ENCODE assay signal across 1 cellular context in genomic region chr2:15543541-15543940, GRCh38.
TF ChIP-seq lines count a peak whose summit lies in the region.

No MANE protein-coding gene starts in this region.

TF ChIP-seq in K562, 482 proteins besides CTCF, POLR2A, EP300 and RAD21:
- TF ChIP-seq MED1 (CRISPR knock-in tag; IDR thresholded peaks at IDR 0.05; ENCODE audit: borderline replicate concordance), result no peak
- TF ChIP-seq ZNF518B (CRISPR knock-in tag; IDR thresholded peaks at IDR 0.05), result no peak
- no peak for TF ChIP-seq HOXB6 (CRISPR knock-in tag; IDR thresholded peaks at IDR 0.05; ENCODE audit: borderline replicate concordance)
- peak; percentile 24; the same call in 1 of the 2 replicates for TF ChIP-seq CBFA2T3 (IDR thresholded peaks at IDR 0.05)
- TF ChIP-seq MYNN (IDR thresholded peaks at IDR 0.05), result no peak
- TF ChIP-seq MYNN (CRISPR knock-in tag; IDR thresholded peaks at IDR 0.05), result no peak
- no peak for TF ChIP-seq PHB (CRISPR knock-in tag; IDR thresholded peaks at IDR 0.05)
- TF ChIP-seq, protein P1, sequence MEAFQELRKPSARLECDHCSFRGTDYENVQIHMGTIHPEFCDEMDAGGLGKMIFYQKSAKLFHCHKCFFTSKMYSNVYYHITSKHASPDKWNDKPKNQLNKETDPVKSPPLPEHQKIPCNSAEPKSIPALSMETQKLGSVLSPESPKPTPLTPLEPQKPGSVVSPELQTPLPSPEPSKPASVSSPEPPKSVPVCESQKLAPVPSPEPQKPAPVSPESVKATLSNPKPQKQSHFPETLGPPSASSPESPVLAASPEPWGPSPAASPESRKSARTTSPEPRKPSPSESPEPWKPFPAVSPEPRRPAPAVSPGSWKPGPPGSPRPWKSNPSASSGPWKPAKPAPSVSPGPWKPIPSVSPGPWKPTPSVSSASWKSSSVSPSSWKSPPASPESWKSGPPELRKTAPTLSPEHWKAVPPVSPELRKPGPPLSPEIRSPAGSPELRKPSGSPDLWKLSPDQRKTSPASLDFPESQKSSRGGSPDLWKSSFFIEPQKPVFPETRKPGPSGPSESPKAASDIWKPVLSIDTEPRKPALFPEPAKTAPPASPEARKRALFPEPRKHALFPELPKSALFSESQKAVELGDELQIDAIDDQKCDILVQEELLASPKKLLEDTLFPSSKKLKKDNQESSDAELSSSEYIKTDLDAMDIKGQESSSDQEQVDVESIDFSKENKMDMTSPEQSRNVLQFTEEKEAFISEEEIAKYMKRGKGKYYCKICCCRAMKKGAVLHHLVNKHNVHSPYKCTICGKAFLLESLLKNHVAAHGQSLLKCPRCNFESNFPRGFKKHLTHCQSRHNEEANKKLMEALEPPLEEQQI (IDR thresholded peaks at IDR 0.05), result peak; percentile 96
- TF ChIP-seq ZNF165 (CRISPR knock-in tag; IDR thresholded peaks at IDR 0.05; ENCODE audit: borderline replicate concordance), result no peak
- TF ChIP-seq CC2D1A (IDR thresholded peaks at IDR 0.05), result peak; percentile 88
- TF ChIP-seq TRIM24 (IDR thresholded peaks at IDR 0.05), result no peak
- no peak for TF ChIP-seq MCM3 (IDR thresholded peaks at IDR 0.05)
- TF ChIP-seq FOXM1 (IDR thresholded peaks at IDR 0.05; ENCODE audit: low read depth), result peak; percentile 46; the same call in 1 of the 2 replicates
- no peak for TF ChIP-seq FOXM1 (CRISPR knock-in tag; IDR thresholded peaks at IDR 0.05; ENCODE audit: low read depth)
- TF ChIP-seq ZBTB33 (CRISPR knock-in tag; IDR thresholded peaks at IDR 0.05), result peak; percentile 73
TF ChIP-seq in K562: peak in this region for 5.
